In genomic region chr18:64245461-64245860, GRCh38 we compare ENCODE assay signal across 21 cellular contexts.
"Had no signal": no experiment of that assay in that cellular context is flagged by ENCODE, and none has a peak within 500 bp of the region (broad histone marks: within the 10 kb centered on the region; RNA-seq: fewer than 3 reads in every experiment).

No MANE protein-coding gene starts in this region.

- FAIRE-seq: endometrium, frontal cortex, pancreas, urothelium cell line had no signal

- H3K9me3 Mint-ChIP-seq: stimulated activated naive B cell treated with anti-CD40 and anti-IgM and Interleukin-4, amounts not matched to agents 10 μg/mL and 1 μg/mL and 100 μg/mL, for 72 hours; type B pancreatic cell had no signal

- H3K4me3 Mint-ChIP-seq: natural killer cell treated with Interleukin-12 subunit alpha and Interleukin-12 subunit beta and Interleukin-15 and Interleukin-18, amount 100 ng/mL, for 72 hours; stimulated activated naive B cell treated with anti-CD40 and anti-IgM and Interleukin-4, amounts not matched to agents 10 μg/mL and 1 μg/mL and 100 μg/mL, for 72 hours; stimulated activated naive CD8-positive, alpha-beta T cell treated with anti-CD3 and anti-CD28 coated beads, Interleukin-15, amount 100 ng/mL, for 72 hours; type B pancreatic cell had no signal

- H3K4me1 ChIP-seq: left lung, pancreas, spleen had no signal

- H3K36me3 ChIP-seq: left lung, pancreas, spleen had no signal

- ATAC-seq: esophagus mucosa; left lung; natural killer cell treated with Interleukin-12 subunit alpha and Interleukin-12 subunit beta and Interleukin-15 and Interleukin-18, amount 100 ng/mL, for 72 hours; sciatic nerve; stimulated activated naive B cell treated with anti-CD40 and anti-IgM and Interleukin-4, amounts not matched to agents 10 μg/mL and 1 μg/mL and 100 μg/mL, for 72 hours; stimulated activated naive CD8-positive, alpha-beta T cell treated with anti-CD3 and anti-CD28 coated beads, Interleukin-15, amount 100 ng/mL, for 72 hours had no signal

- H3K27me3 ChIP-seq: left lung, pancreas, spleen had no signal

- H3K27ac Mint-ChIP-seq: natural killer cell treated with Interleukin-12 subunit alpha and Interleukin-12 subunit beta and Interleukin-15 and Interleukin-18, amount 100 ng/mL, for 72 hours; progenitor cell of endocrine pancreas; stimulated activated naive B cell treated with anti-CD40 and anti-IgM and Interleukin-4, amounts not matched to agents 10 μg/mL and 1 μg/mL and 100 μg/mL, for 72 hours; stimulated activated naive CD8-positive, alpha-beta T cell treated with anti-CD3 and anti-CD28 coated beads, Interleukin-15, amount 100 ng/mL, for 72 hours; type B pancreatic cell had no signal

- H3K9me3 ChIP-seq: left lung, pancreas, spleen had no signal

- DNase-seq: effector memory CD4-positive, alpha-beta T cell; islet precursor cell; left lung; mesenchymal stem cell; midbrain; occipital lobe; pancreas; spleen; stimulated activated CD4-positive, alpha-beta T cell treated with anti-CD3 and anti-CD28 coated beads, Interleukin-2, amount 100 ng/mL, for 24 hours; stimulated activated CD4-positive, alpha-beta T cell treated with anti-CD3 and anti-CD28 coated beads, Interleukin-4, amount 100 ng/mL, for 4 hours; stimulated activated naive B cell treated with anti-CD40 and anti-IgM and Interleukin-4, amounts not matched to agents 10 μg/mL and 1 μg/mL and 100 μg/mL, for 72 hours; stimulated activated naive CD8-positive, alpha-beta T cell treated with anti-CD3 and anti-CD28 coated beads, Interleukin-15, amount 100 ng/mL, for 72 hours had no signal

- H3K4me1 Mint-ChIP-seq: stimulated activated naive B cell treated with anti-CD40 and anti-IgM and Interleukin-4, amounts not matched to agents 10 μg/mL and 1 μg/mL and 100 μg/mL, for 72 hours; stimulated activated naive CD8-positive, alpha-beta T cell treated with anti-CD3 and anti-CD28 coated beads, Interleukin-15, amount 100 ng/mL, for 72 hours had no signal

- H3K4me3 ChIP-seq: left lung, lung, pancreas, spleen had no signal

- H3K36me3 Mint-ChIP-seq: natural killer cell treated with Interleukin-12 subunit alpha and Interleukin-12 subunit beta and Interleukin-15 and Interleukin-18, amount 100 ng/mL, for 72 hours; stimulated activated naive B cell treated with anti-CD40 and anti-IgM and Interleukin-4, amounts not matched to agents 10 μg/mL and 1 μg/mL and 100 μg/mL, for 72 hours; type B pancreatic cell had no signal

- H3K27ac ChIP-seq: left lung, pancreas, spleen had no signal

- H3K27me3 Mint-ChIP-seq: natural killer cell treated with Interleukin-12 subunit alpha and Interleukin-12 subunit beta and Interleukin-15 and Interleukin-18, amount 100 ng/mL, for 72 hours; progenitor cell of endocrine pancreas; stimulated activated naive CD8-positive, alpha-beta T cell treated with anti-CD3 and anti-CD28 coated beads, Interleukin-15, amount 100 ng/mL, for 72 hours had no signal
